9 cellular contexts compared by ENCODE assay signal in the genomic region with DNA sequence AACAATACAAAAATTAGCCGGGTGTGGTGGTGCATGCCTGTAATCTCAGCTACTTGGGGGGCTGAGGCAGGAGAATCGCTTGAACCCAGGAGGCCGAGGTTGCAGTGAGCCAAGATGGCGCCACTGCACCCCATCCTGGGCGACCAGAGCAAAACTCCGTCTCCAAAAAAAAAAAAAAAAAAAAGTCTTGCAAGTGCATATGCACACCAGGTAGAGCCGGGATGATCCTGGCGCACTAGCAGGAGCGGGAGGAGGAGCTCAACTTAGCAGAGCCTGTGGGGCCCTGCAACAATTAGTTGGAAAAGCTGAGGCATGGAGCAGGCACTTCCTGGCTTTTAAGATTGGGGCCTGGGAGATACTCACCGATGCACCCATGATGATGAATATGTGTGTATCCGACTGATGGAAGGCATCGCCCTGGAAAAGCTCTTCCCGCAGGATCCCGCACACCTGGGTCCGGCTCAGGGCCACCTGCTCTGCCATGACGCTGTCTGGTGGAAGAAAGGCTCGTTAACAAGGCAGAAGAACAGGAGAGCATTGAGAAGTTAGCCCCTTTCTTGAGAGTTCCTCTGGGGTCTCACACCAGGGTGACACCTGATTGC. TPM values are rescaled to one million over a fixed set of nuclear protein-coding genes. Genes with fewer than 3 reads are reported as not detected.
DNase-seq lines count a peak whose midpoint lies in the region; ATAC-seq and TF ChIP-seq lines count a peak whose summit lies in the region.
"Had no signal": no experiment of that assay in that cellular context is flagged by ENCODE, and none has a peak within 500 bp of the region (broad histone marks: within the 10 kb centered on the region; RNA-seq: fewer than 3 reads in every experiment).

No MANE protein-coding gene starts in this region.

- no peaks in the 10 kb centered on the region for H3K9me3 ChIP-seq in mucosa of descending colon

- no peaks in the 10 kb centered on the region; the same call in 1 of the 2 replicates for H3K27me3 Mint-ChIP-seq in HFFc6 (ENCODE audit: insufficient read depth)

- peaks cover 33% of the 10 kb centered on the region for H3K36me3 Mint-ChIP-seq in HFFc6 (ENCODE audit: low read depth)

- peaks cover 59% of the 10 kb centered on the region for H3K4me1 Mint-ChIP-seq in HFFc6 (ENCODE audit: low read depth)

- peak overlapping the region; percentile 73 for H3K27ac Mint-ChIP-seq in HFFc6

- H3K9me3 Mint-ChIP-seq in HFFc6: no peaks in the 10 kb centered on the region

- H3K79me2 ChIP-seq in ACC112 (ENCODE audit: control insufficient read depth, insufficient read depth, low read length, unreplicated experiment): peaks cover 52% of the 10 kb centered on the region

- in situ Hi-C loops in brain microvascular endothelial cell (cut with HindIII; ENCODE audit: low pct_ligation_motif_present, low sequenced_read_pairs): no loop called here

- H2AFZ ChIP-seq in ACC112 (ENCODE audit: low read length, unreplicated experiment): no peak overlapping the region

- H3K4me3 ChIP-seq in ACC112 (ENCODE audit: low read depth, low read length) (peak overlapping the region; percentile 84), brain microvascular endothelial cell (ENCODE audit: low read depth, low read length) (peak overlapping the region; percentile 78), mucosa of descending colon (no peak overlapping the region)

- H3K4me3 Mint-ChIP-seq in HFFc6: peak overlapping the region; percentile 88

- ATAC-seq in mucosa of descending colon: no peak
- no peak for ATAC-seq in foreskin keratinocyte

- H3K36me3 ChIP-seq in ACC112 (ENCODE audit: insufficient read depth, low read length) (no peaks in the 10 kb centered on the region; the same call in 1 of the 2 replicates), brain microvascular endothelial cell (replicated peaks) (no peaks in the 10 kb centered on the region), mucosa of descending colon (ENCODE audit: low read depth) (no peaks in the 10 kb centered on the region)

- intact Hi-C loops in mucosa of descending colon (cut with DNase I, micrococcal nuclease): no loop called here

- H3K27me3 ChIP-seq in ACC112 (ENCODE audit: insufficient read depth, low read length): no peaks in the 10 kb centered on the region
- H3K27me3 ChIP-seq in brain microvascular endothelial cell (replicated peaks): no peaks in the 10 kb centered on the region
- H3K27me3 ChIP-seq in foreskin keratinocyte: no peaks in the 10 kb centered on the region

- TF ChIP-seq CTCF in HFFc6 (IDR thresholded peaks at IDR 0.05) (no peak), brain microvascular endothelial cell (IDR thresholded peaks at IDR 0.05; ENCODE audit: low read depth, low read length, missing control alignments) (no peak), mucosa of descending colon (IDR thresholded peaks at IDR 0.05) (no peak), foreskin keratinocyte (conservative IDR thresholded peaks at IDR 0.05) (no peak)

- H3K4me1 ChIP-seq in ACC112 (ENCODE audit: control insufficient read depth, insufficient read depth, low read length, unreplicated experiment) (peaks cover 44% of the 10 kb centered on the region), mucosa of descending colon (ENCODE audit: low read depth) (no peaks in the 10 kb centered on the region), foreskin keratinocyte (no peaks in the 10 kb centered on the region)

- DNase-seq in HFFc6: no peak
- DNase-seq in brain microvascular endothelial cell: no peak
- DNase-seq in mucosa of descending colon: peak in 2 of 3 donors; percentile 22 to 53
- DNase-seq in NCI-H345 (lab: John Stamatoyannopoulos, UW): no peak
- DNase-seq in foreskin keratinocyte: no peak
- no peak for DNase-seq in NOMO-1 (lab: John Stamatoyannopoulos, UW; ENCODE audit: unreplicated experiment in 2 of 2)
- DNase-seq in SIG-M5 (lab: John Stamatoyannopoulos, UW): no peak

- no peak overlapping the region for H3K27ac ChIP-seq in ACC112 (ENCODE audit: low read depth, low read length)
- H3K27ac ChIP-seq in brain microvascular endothelial cell: no peak overlapping the region
- no peak overlapping the region for H3K27ac ChIP-seq in foreskin keratinocyte

RNA-seq across cellular contexts. Expression of a gene that starts 0.9 kb away (rescaled TPM):
- total RNA-seq in HFFc6 (2021; fragmentation: NEBNext Ultra II Directional; extraction: Animal tissue kit (Norgen Biotek cat#: 25700)): 100 to 1,000 TPM; 119 to 226 (median 192) TPM
- total RNA-seq in mucosa of descending colon: 10 to 100 TPM; 28.0 to 34.4 (median 33.9) TPM
- total RNA-seq in foreskin keratinocyte: 88.2 and 94.3 TPM in 2 replicates
- polyA plus RNA-seq in foreskin keratinocyte: 102 and 112 TPM in 2 replicates

RNA-seq across cellular contexts. Expression of a gene that starts 1.6 kb away (rescaled TPM):
- total RNA-seq in HFFc6 (2021; fragmentation: NEBNext Ultra II Directional; extraction: Animal tissue kit (Norgen Biotek cat#: 25700)): 10 to 100 TPM; 32.5 to 38.9 (median 37.5) TPM
- total RNA-seq in mucosa of descending colon (10 to 100 TPM; 26.7 to 36.3 (median 30.3) TPM), foreskin keratinocyte (20.1 and 21.7 TPM in 2 replicates)
- polyA plus RNA-seq in foreskin keratinocyte: 23.1 and 24.9 TPM in 2 replicates

RNA-seq across cellular contexts. Expression of a gene that starts 29.7 kb away (rescaled TPM):
- 10 to 100 TPM; 56.9 to 67.8 (median 59.4) TPM for total RNA-seq in HFFc6 (2021; fragmentation: NEBNext Ultra II Directional; extraction: Animal tissue kit (Norgen Biotek cat#: 25700))
- total RNA-seq in mucosa of descending colon (10 to 100 TPM; 52.5 to 75.6 (median 64.8) TPM), foreskin keratinocyte (23.7 and 27.1 TPM in 2 replicates)
- 31.9 and 36.8 TPM in 2 replicates for polyA plus RNA-seq in foreskin keratinocyte

RNA-seq across cellular contexts. Expression of a gene that starts 39.2 kb away (rescaled TPM):
- total RNA-seq in HFFc6 (2021; fragmentation: NEBNext Ultra II Directional; extraction: Animal tissue kit (Norgen Biotek cat#: 25700)): not detected
- total RNA-seq in mucosa of descending colon (not detected), foreskin keratinocyte (not detected in 2 replicates)
- polyA plus RNA-seq in foreskin keratinocyte: not detected in 2 replicates
- total RNA-seq: myocyte had no signal

RNA-seq across cellular contexts. Expression of a gene that starts 55.3 kb away (rescaled TPM):
- 10 to 100 TPM; 34.6 to 46.5 (median 37.7) TPM for total RNA-seq in HFFc6 (2021; fragmentation: NEBNext Ultra II Directional; extraction: Animal tissue kit (Norgen Biotek cat#: 25700))
- total RNA-seq in mucosa of descending colon (10 to 100 TPM; 26.2 to 30.6 (median 28.0) TPM), foreskin keratinocyte (22.3 and 24.0 TPM in 2 replicates)
- polyA plus RNA-seq in foreskin keratinocyte: 23.4 and 25.2 TPM in 2 replicates

Comparison
In these comparisons a context has a peak if more than half of its experiments do, and no peak if none do; other contexts are left out.
1. DNase-seq: peak in mucosa of descending colon (2 of 3); none in HFFc6 (single experiment), brain microvascular endothelial cell (single experiment), NCI-H345 (single experiment), foreskin keratinocyte (0 of 2), NOMO-1 (0 of 2) and SIG-M5 (single experiment).